ENCODE assay signal across 8 cellular contexts in the genomic region with DNA sequence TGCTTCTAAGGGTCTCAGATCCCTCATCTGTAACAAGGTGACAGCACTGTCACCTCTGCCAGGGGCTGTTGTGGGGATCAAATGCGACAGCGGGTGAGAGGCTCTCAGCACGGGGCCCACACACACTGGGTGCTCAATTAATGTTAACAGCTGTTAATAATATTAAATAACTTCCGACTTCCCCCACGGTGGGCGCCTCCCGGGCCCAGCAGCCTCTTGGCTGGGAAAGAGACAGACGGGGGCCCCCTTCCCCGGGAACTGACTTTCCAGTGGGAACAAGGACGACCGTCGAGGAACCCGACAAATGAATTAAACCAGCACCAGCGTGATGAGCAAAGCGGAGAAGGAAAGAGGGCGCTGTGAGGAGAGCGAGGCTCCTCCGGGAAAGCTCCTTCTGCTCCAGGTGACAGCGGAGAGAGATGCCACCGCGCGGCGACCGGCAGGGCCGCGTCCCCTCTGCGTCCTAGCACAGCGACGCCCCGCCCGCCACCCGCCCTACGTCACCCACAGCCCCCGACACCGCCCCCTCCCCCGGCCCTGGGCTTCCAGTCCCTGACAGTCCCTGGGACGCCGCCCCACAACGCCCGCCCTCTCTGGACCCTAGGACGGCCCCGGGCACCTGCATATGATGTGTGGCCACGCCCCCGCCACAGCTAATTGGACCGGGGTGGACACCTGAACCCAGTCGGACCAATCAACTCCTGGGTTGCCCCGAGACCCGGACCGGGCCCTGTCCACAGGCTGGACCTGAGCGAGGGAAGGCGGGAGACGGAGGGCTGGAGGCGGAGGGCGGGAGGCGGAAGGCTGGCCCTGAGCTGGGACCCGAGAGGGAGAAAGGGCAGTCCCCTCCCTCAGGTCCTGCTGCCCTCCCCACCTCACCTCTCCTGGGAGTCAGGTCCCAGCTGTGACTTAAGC. TPM values are rescaled to one million over a fixed set of nuclear protein-coding genes. Genes with fewer than 3 reads are reported as not detected.
A peak's percentile ranks its signal among the peaks of the same experiment; 100 is the strongest.
DNase-seq lines count a peak whose midpoint lies in the region; ATAC-seq and TF ChIP-seq lines count a peak whose summit lies in the region.

No MANE protein-coding gene starts in this region.

- H3K27me3 ChIP-seq in upper lobe of left lung: peaks cover 0 to 17% (median 8%) of the 10 kb centered on the region in 4 donors

- H3K27ac ChIP-seq in upper lobe of left lung: no peak overlapping the region

- no peak for TF ChIP-seq EP300 in upper lobe of left lung (IDR thresholded peaks at IDR 0.05)

- peak in 1 of 4 donors; percentile 36 for TF ChIP-seq POLR2A in upper lobe of left lung (IDR thresholded peaks at IDR 0.05)

- H3K36me3 Mint-ChIP-seq in activated naive CD4-positive, alpha-beta T cell treated with anti-CD3 and anti-CD28 coated beads, Interleukin-2, amount 50 U/mL, for 72 hours: no peaks in the 10 kb centered on the region

- peak overlapping the region in 3 of 4 donors; percentile 12 to 37 (median 31) for H3K4me3 ChIP-seq in upper lobe of left lung

- peaks cover 0 to 2% (median 0%) of the 10 kb centered on the region in 4 donors for H3K9me3 ChIP-seq in upper lobe of left lung

- H3K4me1 ChIP-seq in upper lobe of left lung: peaks cover 0 to 12% (median 5%) of the 10 kb centered on the region in 4 donors

- WGBS in upper lobe of left lung, 2 donors: 12 to 18% methylated on average over 16 to 39 of the region's 56 CpGs

- peak; percentile 6 for DNase-seq in activated T-cell treated with anti-CD3 and anti-CD28 coated beads for 1 hour (ENCODE audit: low read depth)
- no peak for DNase-seq in activated T-cell treated with anti-CD3 and anti-CD28 coated beads for 4 hours
- peak in 1 of 2 donors; percentile 53 for DNase-seq in activated naive CD4-positive, alpha-beta T cell treated with anti-CD3 and anti-CD28 coated beads, Interleukin-2, amount 50 U/mL, for 72 hours (ENCODE audit: low spot score in 2 of 2)
- peak; percentile 78 to 92 for DNase-seq in left colon
- DNase-seq in upper lobe of left lung: peak; percentile 85 to 86
- no peak for DNase-seq in GDM1 (lab: John Stamatoyannopoulos, UW)
- DNase-seq in AG20443 (ENCODE audit: low spot score): no peak
- no peak for DNase-seq in occipital lobe (lab: John Stamatoyannopoulos, UW)

- TF ChIP-seq CTCF in upper lobe of left lung (IDR thresholded peaks at IDR 0.05): no peak

- H3K9me3 Mint-ChIP-seq in activated naive CD4-positive, alpha-beta T cell treated with anti-CD3 and anti-CD28 coated beads, Interleukin-2, amount 50 U/mL, for 72 hours: no peaks in the 10 kb centered on the region

- ATAC-seq in activated naive CD4-positive, alpha-beta T cell treated with anti-CD3 and anti-CD28 coated beads, Interleukin-2, amount 50 U/mL, for 72 hours: peak; percentile 78 to 82
- ATAC-seq in left colon (peak; percentile 98), upper lobe of left lung (ENCODE audit: low FRiP score in 2 of 2) (peak; percentile 45 to 78)

- intact Hi-C loops in left colon (cut with DNase I, micrococcal nuclease): no loop called here

- H3K27ac Mint-ChIP-seq in activated naive CD4-positive, alpha-beta T cell treated with anti-CD3 and anti-CD28 coated beads, Interleukin-2, amount 50 U/mL, for 72 hours: no peak overlapping the region

- no peaks in the 10 kb centered on the region for H3K36me3 ChIP-seq in upper lobe of left lung

RNA-seq across cellular contexts. Expression of gene MATN1, which starts 38.2 kb away (rescaled TPM):
- total RNA-seq in activated naive CD4-positive, alpha-beta T cell treated with anti-CD3 and anti-CD28 coated beads, Interleukin-2, amount 50 U/mL, for 72 hours: under 1 TPM; 0.31 to 0.66 TPM
- total RNA-seq in left colon (not detected), upper lobe of left lung (under 1 TPM in 1 of 6 donors, not detected in 5; 0.15 TPM), occipital lobe (0.31 TPM)

Comparison
In these comparisons a context has a peak if more than half of its experiments do, and no peak if none do; other contexts are left out.
1. DNase-seq: peak in activated T-cell treated with anti-CD3 and anti-CD28 coated beads for 1 hour (single experiment), left colon (2 of 2) and upper lobe of left lung (2 of 2); none in activated T-cell treated with anti-CD3 and anti-CD28 coated beads for 4 hours (single experiment), GDM1 (single experiment), AG20443 (single experiment) and occipital lobe (single experiment).
2. Peak in every context shown above with its lines, with median percentiles within 50 percentile points of each other: ATAC-seq.